ENCODE assay signal across 9 cellular contexts in genomic region chr2:202780514-202781021, GRCh38.
DNase-seq lines count a peak whose midpoint lies in the region; ATAC-seq and TF ChIP-seq lines count a peak whose summit lies in the region.
"Had no signal": no experiment of that assay in that cellular context is flagged by ENCODE, and none has a peak within 500 bp of the region (broad histone marks: within the 10 kb centered on the region; RNA-seq: fewer than 3 reads in every experiment).

No MANE protein-coding gene starts in this region.

- no peak overlapping the region for H3K4me3 Mint-ChIP-seq in activated naive CD8-positive, alpha-beta T cell treated with anti-CD3 and anti-CD28 coated beads, Interleukin-2, amount 10 ng/mL, durations not matched to agents 7 days and 5 days

- H3K36me3 Mint-ChIP-seq in activated naive CD8-positive, alpha-beta T cell treated with anti-CD3 and anti-CD28 coated beads, Interleukin-2, amount 10 ng/mL, durations not matched to agents 7 days and 5 days, result peaks cover 57% of the 10 kb centered on the region

- ATAC-seq in GM19324 (IDR thresholded peaks at IDR 0.05; ENCODE audit: low FRiP score, unreplicated experiment) (peak; percentile 51), HG03095 (IDR thresholded peaks at IDR 0.05; ENCODE audit: unreplicated experiment) (peak; percentile 91), left ventricle myocardium superior (no peak)
- ATAC-seq in activated naive CD8-positive, alpha-beta T cell treated with anti-CD3 and anti-CD28 coated beads, Interleukin-2, amount 10 ng/mL, durations not matched to agents 7 days and 5 days (ENCODE audit: low read depth), result peak; percentile 33
- ATAC-seq: mucosa of descending colon had no signal

- DNase-seq in BJ (ENCODE audit: low read depth) (peak; percentile 18), SIG-M5 (lab: John Stamatoyannopoulos, UW) (no peak), cortex of kidney (lab: John Stamatoyannopoulos, UW) (no peak), lower leg skin (ENCODE audit: low spot score in 2 of 2) (no peak), left ventricle myocardium superior (no peak)
- DNase-seq in activated naive CD8-positive, alpha-beta T cell treated with anti-CD3 and anti-CD28 coated beads, Interleukin-2, amount 10 ng/mL, durations not matched to agents 7 days and 5 days, result no peak
- DNase-seq: mucosa of descending colon had no signal

- no peaks in the 10 kb centered on the region for H3K9me3 Mint-ChIP-seq in activated naive CD8-positive, alpha-beta T cell treated with anti-CD3 and anti-CD28 coated beads, Interleukin-2, amount 10 ng/mL, durations not matched to agents 7 days and 5 days

- CTCF ChIA-PET in BJ (lab: Yijun Ruan, JAX), result no interaction called here

- intact Hi-C loops in lower leg skin (cut with DNase I; ENCODE audit: low total_unique reads), result no loop called here
- intact Hi-C loops in left ventricle myocardium superior (cut with micrococcal nuclease), result no loop called here

- peaks cover 3% of the 10 kb centered on the region for H3K4me1 Mint-ChIP-seq in activated naive CD8-positive, alpha-beta T cell treated with anti-CD3 and anti-CD28 coated beads, Interleukin-2, amount 10 ng/mL, durations not matched to agents 7 days and 5 days

- no peaks in the 10 kb centered on the region for H3K36me3 ChIP-seq in BJ (ENCODE audit: control insufficient read depth, insufficient read depth, low read length)

- POLR2A ChIA-PET in BJ (lab: Charles Lee), result no interaction called here
- POLR2A ChIA-PET in activated naive CD8-positive, alpha-beta T cell treated with anti-CD3 and anti-CD28 coated beads, Interleukin-2, amount 10 ng/mL, durations not matched to agents 7 days and 5 days (lab: Charles Lee), result no interaction called here

- no peaks in the 10 kb centered on the region for H3K27me3 Mint-ChIP-seq in activated naive CD8-positive, alpha-beta T cell treated with anti-CD3 and anti-CD28 coated beads, Interleukin-2, amount 10 ng/mL, durations not matched to agents 7 days and 5 days

- H3K27ac Mint-ChIP-seq in activated naive CD8-positive, alpha-beta T cell treated with anti-CD3 and anti-CD28 coated beads, Interleukin-2, amount 10 ng/mL, durations not matched to agents 7 days and 5 days, result no peak overlapping the region

- no peak for TF ChIP-seq POLR2A in lower leg skin (IDR thresholded peaks at IDR 0.05)

- H3K27me3 ChIP-seq in BJ (ENCODE audit: control insufficient read depth, insufficient read depth, low read length), result no peaks in the 10 kb centered on the region

- H3K4me3 ChIP-seq in BJ (ENCODE audit: low read depth, low read length) (no peak overlapping the region), lower leg skin (ENCODE audit: low read depth, poor library complexity, severe bottlenecking) (no peak overlapping the region)
- H3K4me3 ChIP-seq: mucosa of descending colon had no signal

- no peak for TF ChIP-seq CTCF in BJ (IDR thresholded peaks at IDR 0.05; ENCODE audit: insufficient read depth, low read depth, low read length)
- no peak for TF ChIP-seq CTCF in lower leg skin (IDR thresholded peaks at IDR 0.05)
